Comparison of ENCODE assay signal across 8 cellular contexts in the genomic region with DNA sequence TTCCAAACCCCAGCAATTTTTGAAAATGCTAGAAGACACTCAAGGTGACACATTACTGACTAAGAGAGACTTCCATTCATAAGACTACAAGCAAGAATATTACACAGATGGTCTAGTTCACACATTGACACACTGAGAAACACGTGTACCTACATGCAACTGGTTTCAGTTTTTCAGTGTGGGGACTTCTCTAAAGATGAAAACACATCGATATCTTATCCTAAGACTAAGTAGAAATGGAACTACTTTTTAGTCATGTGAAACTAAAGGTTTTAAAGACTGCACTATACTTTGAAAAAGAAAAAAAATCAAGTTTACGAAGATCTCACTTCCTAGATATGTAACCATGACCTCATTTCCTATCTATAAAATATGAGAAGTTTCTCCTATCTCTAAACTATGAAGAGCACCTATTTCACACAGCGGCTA. TPM values are rescaled to one million over a fixed set of nuclear protein-coding genes. Genes with fewer than 3 reads are reported as not detected.
DNase-seq lines count a peak whose midpoint lies in the region; ATAC-seq, FAIRE-seq and TF ChIP-seq lines count a peak whose summit lies in the region.
"Not testable (repeated sequence)": the region's sequence is repeated elsewhere in the genome, so short reads cannot be mapped to it uniquely, and the experiment has no call there.

No MANE protein-coding gene starts in this region.

- RAD21 ChIA-PET in GM12878 (lab: Charles Lee; ENCODE audit: unreplicated experiment) = not testable (repeated sequence)

- not testable (repeated sequence) for H3K27ac Mint-ChIP-seq in T-helper 17 cell

- not testable (repeated sequence) for H3K4me3 ChIP-seq in A549, GM12878

- FAIRE-seq in A549 (lab: Jason Lieb, UNC) = peak; percentile 28
- FAIRE-seq in GM12878 (lab: Jason Lieb, UNC) = peak; percentile 71

- not testable (repeated sequence) for ATAC-seq in A549
- ATAC-seq in GM18520 (IDR thresholded peaks at IDR 0.05; ENCODE audit: unreplicated experiment) (peak; percentile 74), GM19395 (IDR thresholded peaks at IDR 0.05; ENCODE audit: unreplicated experiment) (peak; percentile 67), GM21619 (IDR thresholded peaks at IDR 0.05; ENCODE audit: unreplicated experiment) (peak; percentile 55), HG02884 (IDR thresholded peaks at IDR 0.05; ENCODE audit: unreplicated experiment) (peak; percentile 49), HG03159 (IDR thresholded peaks at IDR 0.05; ENCODE audit: unreplicated experiment) (peak; percentile 67), T-helper 17 cell (peak; percentile 69), GM12878 (peak; percentile 79)

- not testable (repeated sequence) for H3K36me3 Mint-ChIP-seq in T-helper 17 cell (ENCODE audit: low read depth)

- in situ Hi-C loops in GM12878 (cut with MboI) = not testable (repeated sequence)

- not testable (repeated sequence) for H3K36me3 ChIP-seq in GM12878 (ENCODE audit: control insufficient read depth in 2 of 2, insufficient read depth in 2 of 2, low read length in 1 of 2)

- not testable (repeated sequence) for TF ChIP-seq RAD21 in A549 (conservative IDR thresholded peaks at IDR 0.05 in 1 of 2, IDR thresholded peaks at IDR 0.05 in 1 of 2); GM12878 (IDR thresholded peaks at IDR 0.05; ENCODE audit: insufficient read depth, low read depth, low read length)

- not testable (repeated sequence) for DNase-seq in A549 (ENCODE audit: low read depth in 1 of 2, low spot score in 1 of 2); T-helper 17 cell; GM12878 (ENCODE audit: low read depth, low spot score)

- not testable (repeated sequence) for H3K4me2 ChIP-seq in A549; GM12878 (ENCODE audit: control insufficient read depth, insufficient read depth)

- intact Hi-C loops in GM12878 (cut with micrococcal nuclease; ENCODE audit: unreplicated experiment) = not testable (repeated sequence)

- H2AFZ ChIP-seq in GM12878 (ENCODE audit: control insufficient read depth, low read depth, low read length) = not testable (repeated sequence)

- H3K4me1 ChIP-seq in A549; GM12878 (ENCODE audit: control insufficient read depth, insufficient read depth, low read length): not testable (repeated sequence)

- not testable (repeated sequence) for TF ChIP-seq EP300 in A549 (IDR thresholded peaks at IDR 0.05); GM12878 (IDR thresholded peaks at IDR 0.05; ENCODE audit: borderline replicate concordance in 1 of 2, control insufficient read depth in 1 of 2, low read depth in 2 of 2, low read length in 2 of 2)

- POLR2A ChIA-PET in A549 (lab: Yijun Ruan, JAX); GM12878 (lab: Charles Lee): not testable (repeated sequence)

- H3K79me2 ChIP-seq in GM12878 (ENCODE audit: control insufficient read depth, insufficient read depth, low read length) = not testable (repeated sequence)

- not testable (repeated sequence) for BruUV-seq in GM12878 (replicated peaks; lab: Mats Ljungman, UMichigan)

- SMC1A ChIA-PET in GM12878 (lab: Charles Lee; ENCODE audit: uncharacterized antibody, unreplicated experiment) = not testable (repeated sequence)

- H3K27ac ChIP-seq in A549; GM12878 (ENCODE audit: control insufficient read depth, insufficient read depth): not testable (repeated sequence)

- TF ChIP-seq POLR2A in A549 (IDR thresholded peaks at IDR 0.05; ENCODE audit: low read length); GM12878 (IDR thresholded peaks at IDR 0.05; ENCODE audit: low read depth, low read length): not testable (repeated sequence)

- not testable (repeated sequence) for H3K27me3 Mint-ChIP-seq in T-helper 17 cell

- H3K4me3 Mint-ChIP-seq in T-helper 17 cell = not testable (repeated sequence)

- not testable (repeated sequence) for H3K9me3 ChIP-seq in A549; T-helper 17 cell (ENCODE audit: control insufficient read depth, low read length, poor library complexity, severe bottlenecking); GM12878 (replicated peaks; ENCODE audit: control insufficient read depth, insufficient read depth, low read length)

- not testable (repeated sequence) for TF ChIP-seq CTCF in A549 (IDR thresholded peaks at IDR 0.05); GM12878 (IDR thresholded peaks at IDR 0.05 in 2 of 3, conservative IDR thresholded peaks at IDR 0.05 in 1 of 3; ENCODE audit: control insufficient read depth in 2 of 3, extremely low read depth in 1 of 3, insufficient read depth in 1 of 3, low read depth in 3 of 3, low read length in 3 of 3)

- H3K9ac ChIP-seq in GM12878 (ENCODE audit: control insufficient read depth, insufficient read depth, low read length) = not testable (repeated sequence)

- H4K20me1 ChIP-seq in GM12878 (ENCODE audit: control insufficient read depth, insufficient read depth) = not testable (repeated sequence)

- CTCF ChIA-PET in A549 (lab: Yijun Ruan, JAX); GM12878 (lab: Yijun Ruan, JAX): not testable (repeated sequence)

- not testable (repeated sequence) for H3K27me3 ChIP-seq in GM12878 (replicated peaks in 1 of 2; ENCODE audit: control insufficient read depth in 2 of 2, insufficient read depth in 2 of 2, low read length in 1 of 2)

- not testable (repeated sequence) for H3K4me1 Mint-ChIP-seq in T-helper 17 cell

- WGBS in A549 (ENCODE audit: missing lambda C conversion rate) = no CpG with 5 or more reads among the region's 4 CpGs
- WGBS in GM12878 (ENCODE audit: insufficient coverage, insufficient replicate concordance, low lambda C conversion rate, missing lambda C conversion rate) = 11% methylated on average over 1 of the region's 4 CpGs

RNA-seq across cellular contexts. Expression of gene GOLGA8B, which starts 34.1 kb away (rescaled TPM):
- polyA plus RNA-seq in A549 (2011; rRNA removed) (38.1 and 38.8 TPM in 2 replicates), A549 (2017; fragmentation: RNase III; extraction: RNeasy Plus Mini Kit Qiagen cat#74134 plus additional on column Dnase treatment) (49.0 to 50.9 TPM (median 50.2 TPM) in 3 replicates), GM12878 (2011; rRNA removed) (117 and 164 TPM in 2 replicates), GM12878 (2014; fragmentation: Illumina TruSeq; extraction: Trizol) (135 and 144 TPM in 2 replicates), GM12878 (2014; fragmentation: Nextera tagmentation; extraction: Ambion mirVana) (10 to 100 TPM; 18.5 to 27.3 TPM), GM12878 (2014; rRNA removed) (258 and 302 TPM in 2 replicates), GM12878 (2016; fragmentation: Nextera tagmentation; extraction: Ambion mirVana) (10 to 100 TPM; 72.5 to 77.3 TPM)
- 12.8 and 15.9 TPM in 2 replicates for polyA plus RNA-seq in A549 (2012; cell fraction: cytosol; rRNA removed)
- 77.0 and 116 TPM in 2 replicates for polyA plus RNA-seq in A549 (2012; cell fraction: nucleus; rRNA removed)
- 12.6 and 14.0 TPM in 2 replicates for polyA minus RNA-seq in A549 (2011; rRNA and poly(A)+ RNA removed)
- total RNA-seq in T-helper 17 cell (100 to 1,000 TPM; 428 to 475 TPM), GM12878 (2014; rRNA removed) (80.1 and 85.8 TPM in 2 replicates), GM12878 (2014; rRNA removed; fragmentation: Illumina TruSeq; extraction: Trizol) (57.1 and 59.6 TPM in 2 replicates), GM12878 (2021) (118 and 147 TPM in 2 replicates)
- 702 and 722 TPM in 2 replicates for total RNA-seq in GM12878 (2013; cell fraction: nucleolus; rRNA removed)
- polyA plus RNA-seq in GM12878 (2011; ENCODE audit: low read depth) = 160 TPM
- polyA plus RNA-seq in GM12878 (2011; cell fraction: cytosol; rRNA removed) = 74.4 and 97.8 TPM in 2 replicates
- polyA plus RNA-seq in GM12878 (2011; cell fraction: nucleus; rRNA removed) = 475 and 523 TPM in 2 replicates
- 153 and 205 TPM in 2 replicates for polyA plus RNA-seq in GM12878 (2012)
- polyA minus RNA-seq in GM12878 (2011; rRNA and poly(A)+ RNA removed) = 20.3 and 22.9 TPM in 2 replicates
- 10.8 and 12.8 TPM in 2 replicates for polyA minus RNA-seq in GM12878 (2011; cell fraction: cytosol; rRNA and poly(A)+ RNA removed)
- 37.6 and 50.8 TPM in 2 replicates for polyA minus RNA-seq in GM12878 (2011; cell fraction: nucleus; rRNA and poly(A)+ RNA removed)
